9 cellular contexts compared by ENCODE assay signal in the genomic region with DNA sequence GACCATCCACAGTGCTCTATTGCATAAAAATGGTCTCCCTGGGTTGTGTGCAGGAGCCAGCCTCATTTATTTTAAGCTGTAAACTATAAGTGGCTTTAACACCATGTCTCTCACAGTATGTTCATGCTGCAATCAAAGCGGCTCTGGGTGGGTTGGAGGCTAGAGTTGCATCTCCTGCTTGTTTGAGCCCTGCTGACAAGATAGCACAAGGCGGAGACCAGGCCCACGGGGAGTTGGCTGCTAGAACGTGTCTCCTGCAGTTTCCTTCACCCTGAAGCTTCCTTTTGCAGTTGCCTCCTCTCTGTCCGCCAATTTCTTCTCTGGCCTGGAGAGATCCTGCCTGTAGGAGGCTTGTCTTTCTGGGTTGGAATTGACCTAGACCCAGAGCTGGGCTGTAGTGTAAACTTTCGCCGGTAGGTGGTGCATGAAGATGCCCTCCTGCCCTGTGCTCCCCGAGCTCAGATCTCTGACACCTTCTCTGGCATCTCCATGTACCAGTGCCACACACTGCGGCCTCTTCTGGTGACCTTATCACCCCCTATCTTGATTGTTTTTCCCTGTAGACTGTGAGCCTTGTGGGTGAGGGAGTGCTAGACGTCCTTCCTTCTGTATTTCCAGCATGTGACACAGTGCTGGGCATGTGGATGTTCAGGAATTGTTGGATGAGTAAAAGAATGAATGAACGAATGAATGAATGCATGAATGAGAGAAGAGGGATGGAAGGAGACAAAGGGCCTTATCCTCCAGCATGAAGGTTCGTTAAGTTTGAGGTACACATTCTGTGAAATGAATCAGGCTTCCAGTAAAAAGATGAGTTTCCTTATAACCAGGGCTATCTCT. TPM values are rescaled to one million over a fixed set of nuclear protein-coding genes. Genes with fewer than 3 reads are reported as not detected.
A peak's percentile ranks its signal among the peaks of the same experiment; 100 is the strongest.
DNase-seq lines count a peak whose midpoint lies in the region; ATAC-seq and TF ChIP-seq lines count a peak whose summit lies in the region.
"Had no signal": no experiment of that assay in that cellular context is flagged by ENCODE, and none has a peak within 500 bp of the region (broad histone marks: within the 10 kb centered on the region; RNA-seq: fewer than 3 reads in every experiment).

No MANE protein-coding gene starts in this region.

- H3K4me3 ChIP-seq in cardiac muscle cell, result no peak overlapping the region

- no peak overlapping the region for H3K27ac ChIP-seq in cardiac muscle cell
- H3K27ac ChIP-seq: epithelial cell of prostate had no signal

- no peaks in the 10 kb centered on the region for H3K27me3 ChIP-seq in cardiac muscle cell

- no peaks in the 10 kb centered on the region for H3K36me3 ChIP-seq in cardiac muscle cell

- H3K9me3 ChIP-seq in cardiac muscle cell (ENCODE audit: low read depth), result no peaks in the 10 kb centered on the region

- ATAC-seq in GM21390 (IDR thresholded peaks at IDR 0.05; ENCODE audit: unreplicated experiment) (peak; percentile 94), GM21825 (IDR thresholded peaks at IDR 0.05; ENCODE audit: unreplicated experiment) (no peak)

- peak; percentile 78 for DNase-seq in DMS53 (lab: John Stamatoyannopoulos, UW)
- DNase-seq in HUDEP-2 (lab: John Stamatoyannopoulos, UW; ENCODE audit: unreplicated experiment in 76 of 76), result peak in 73 of 76 experiments; percentile 2 to 84 (median 53)
- peak; percentile 55 for DNase-seq in SK-N-DZ (ENCODE audit: low spot score)
- peak; percentile 75 for DNase-seq in activated naive CD4-positive, alpha-beta T cell treated with anti-CD3 and anti-CD28 coated beads, Interleukin-2, amount 50 U/mL, for 16 hours
- DNase-seq in cardiac muscle cell (ENCODE audit: low read depth in 1 of 2, low spot score in 1 of 2), result peak; percentile 78 to 84
- peak; percentile 30 for DNase-seq in pulmonary artery endothelial cell (ENCODE audit: low read depth, low spot score)

- H3K4me1 ChIP-seq in cardiac muscle cell (ENCODE audit: low read depth), result peaks cover 12% of the 10 kb centered on the region

- TF ChIP-seq CTCF in cardiac muscle cell (IDR thresholded peaks at IDR 0.05; ENCODE audit: low read depth, low read length), result peak; percentile 95

RNA-seq across cellular contexts. Expression of a gene that starts 10.4 kb away (rescaled TPM):
- 0.24 and 0.61 TPM in 2 replicates for polyA plus RNA-seq in SK-N-DZ (2014; cell fraction: cytosol; rRNA removed)
- 0.31 and 0.36 TPM in 2 replicates for polyA plus RNA-seq in SK-N-DZ (2014; cell fraction: nucleus; rRNA removed)
- 2.4 and 4.1 TPM in 2 replicates for total RNA-seq in cardiac muscle cell
- polyA plus RNA-seq in cardiac muscle cell, result 4.3 and 4.4 TPM in 2 replicates
- 0.53 and 1.3 TPM in 2 replicates for total RNA-seq in pulmonary artery endothelial cell

RNA-seq across cellular contexts. Expression of a gene that starts 39.4 kb away (rescaled TPM):
- not detected in 2 replicates for polyA plus RNA-seq in SK-N-DZ (2014; cell fraction: cytosol; rRNA removed)
- polyA plus RNA-seq in SK-N-DZ (2014; cell fraction: nucleus; rRNA removed), result not detected in 2 replicates
- total RNA-seq in cardiac muscle cell, result not detected in 2 replicates
- polyA plus RNA-seq in cardiac muscle cell, result 0.21 TPM in 1 of 2 replicates, not detected in the other
- total RNA-seq in pulmonary artery endothelial cell, result not detected in 2 replicates

RNA-seq across cellular contexts. Expression of a gene that starts 44.5 kb away (rescaled TPM):
- polyA plus RNA-seq in SK-N-DZ (2014; cell fraction: cytosol; rRNA removed), result 76.0 and 87.2 TPM in 2 replicates
- polyA plus RNA-seq in SK-N-DZ (2014; cell fraction: nucleus; rRNA removed), result 46.3 and 55.4 TPM in 2 replicates
- total RNA-seq in cardiac muscle cell, result 167 and 188 TPM in 2 replicates
- polyA plus RNA-seq in cardiac muscle cell, result 227 and 272 TPM in 2 replicates
- total RNA-seq in pulmonary artery endothelial cell, result 110 and 150 TPM in 2 replicates

RNA-seq across cellular contexts. Expression of a gene that starts 44.6 kb away (rescaled TPM):
- polyA plus RNA-seq in SK-N-DZ (2014; cell fraction: cytosol; rRNA removed), result 21.3 and 23.2 TPM in 2 replicates
- 17.4 and 17.5 TPM in 2 replicates for polyA plus RNA-seq in SK-N-DZ (2014; cell fraction: nucleus; rRNA removed)
- total RNA-seq in cardiac muscle cell, result 70.1 and 75.5 TPM in 2 replicates
- polyA plus RNA-seq in cardiac muscle cell, result 95.4 and 111 TPM in 2 replicates
- 7.5 and 13.9 TPM in 2 replicates for total RNA-seq in pulmonary artery endothelial cell

Comparison
In these comparisons a context has a peak if more than half of its experiments do, and no peak if none do; other contexts are left out.
1. DNase-seq: peak in every context shown above with its lines; median percentile 81 in cardiac muscle cell; 78 in DMS53; 75 in activated naive CD4-positive, alpha-beta T cell treated with anti-CD3 and anti-CD28 coated beads, Interleukin-2, amount 50 U/mL, for 16 hours; 55 in SK-N-DZ; 53 in HUDEP-2; 30 in pulmonary artery endothelial cell.